12 cellular contexts compared by ENCODE assay signal in the genomic region with DNA sequence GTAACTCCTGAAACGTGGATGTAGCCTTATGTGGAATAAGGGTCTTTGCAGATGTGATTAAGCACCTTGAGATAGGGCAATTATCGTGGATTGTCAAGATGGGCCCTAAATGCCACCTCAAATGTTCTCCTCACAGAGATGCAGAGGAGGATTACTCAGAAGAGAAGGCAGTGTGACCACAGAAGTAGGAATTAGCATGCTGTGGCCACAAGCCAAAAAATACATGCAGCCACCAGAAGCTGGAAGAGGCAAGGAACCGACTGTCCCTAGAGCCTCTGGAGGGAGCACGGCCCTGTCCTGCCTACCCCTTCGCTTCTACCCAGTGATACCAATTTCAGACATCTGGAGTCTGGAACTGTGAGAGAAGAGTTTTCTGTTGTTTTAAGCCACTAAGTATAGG. TPM values are rescaled to one million over a fixed set of nuclear protein-coding genes. Genes with fewer than 3 reads are reported as not detected.
DNase-seq lines count a peak whose midpoint lies in the region; ATAC-seq and TF ChIP-seq lines count a peak whose summit lies in the region.
"Had no signal": no experiment of that assay in that cellular context is flagged by ENCODE, and none has a peak within 500 bp of the region (broad histone marks: within the 10 kb centered on the region; RNA-seq: fewer than 3 reads in every experiment).

No MANE protein-coding gene starts in this region.

- H3K4me3 ChIP-seq in SK-N-SH (ENCODE audit: low read depth in 2 of 2, low read length in 1 of 2) (no peak overlapping the region), OCI-LY7 (ENCODE audit: low read depth, low read length, poor library complexity, severe bottlenecking) (no peak overlapping the region), esophagus squamous epithelium (no peak overlapping the region), spleen (no peak overlapping the region)
- H3K4me3 ChIP-seq: skin epidermis had no signal

- H3K36me3 ChIP-seq in SK-N-SH (replicated peaks in 1 of 2; ENCODE audit: control insufficient read depth in 1 of 2, insufficient read depth in 2 of 2, low read length in 1 of 2) (no peaks in the 10 kb centered on the region), OCI-LY7 (ENCODE audit: insufficient read depth, low read length) (no peaks in the 10 kb centered on the region; the same call in 1 of the 2 replicates), esophagus squamous epithelium (no peaks in the 10 kb centered on the region), spleen (no peaks in the 10 kb centered on the region)

- H3K4me2 ChIP-seq in SK-N-SH (no peak overlapping the region; the same call in 1 of the 2 replicates), OCI-LY7 (ENCODE audit: low read length) (0 out of 2 replicates have a peak overlapping the region, but pooled peaks have one; percentile 32)

- POLR2A ChIA-PET in SK-N-SH (lab: Yijun Ruan, JAX): no interaction called here
- POLR2A ChIA-PET in OCI-LY7 (lab: Charles Lee): interaction anchor here (0.9 to 2.2 kb wide), 7 partner anchors 8 to 84 kb away, joined by 3 to 9 read pairs (median 3); no protein-coding TSS in a partner anchor

- H3K4me1 Mint-ChIP-seq in stimulated activated naive B cell treated with anti-CD40 and anti-IgM and Interleukin-4, amounts not matched to agents 10 μg/mL and 1 μg/mL and 100 μg/mL, for 72 hours: peaks cover 18 to 25% of the 10 kb centered on the region in 2 donors

- CTCF ChIA-PET in SK-N-SH (lab: Yijun Ruan, JAX) (interaction anchor here (0.9 to 4.8 kb wide), 12 partner anchors 9 to 244 kb away, joined by 3 to 31 read pairs (median 6); no protein-coding TSS in a partner anchor), OCI-LY7 (lab: Charles Lee; ENCODE audit: unreplicated experiment) (interaction anchor here (1.0 to 2.0 kb wide), 3 partner anchors 11 to 88 kb away, joined by 3 to 5 read pairs (median 5); no protein-coding TSS in a partner anchor)

- no peak for TF ChIP-seq RAD21 in SK-N-SH (IDR thresholded peaks at IDR 0.05; ENCODE audit: low read length)

- H4K20me1 ChIP-seq in SK-N-SH (ENCODE audit: insufficient read depth) (0 out of 2 replicates have a peak, but pooled peaks cover 6% of the 10 kb centered on the region), OCI-LY7 (ENCODE audit: insufficient read depth, low read length) (peaks cover 7% of the 10 kb centered on the region; the same call in 1 of the 2 replicates)

- H3K36me3 Mint-ChIP-seq in stimulated activated naive B cell treated with anti-CD40 and anti-IgM and Interleukin-4, amounts not matched to agents 10 μg/mL and 1 μg/mL and 100 μg/mL, for 72 hours: peaks cover 0 to 2% of the 10 kb centered on the region in 2 donors

- no peak for TF ChIP-seq POLR2A in esophagus squamous epithelium (IDR thresholded peaks at IDR 0.05)
- TF ChIP-seq POLR2A in spleen (IDR thresholded peaks at IDR 0.05): no peak

- H3K9me3 ChIP-seq in SK-N-SH: no peaks in the 10 kb centered on the region
- H3K9me3 ChIP-seq in OCI-LY7 (ENCODE audit: low read length): no peaks in the 10 kb centered on the region
- H3K9me3 ChIP-seq in esophagus squamous epithelium: no peaks in the 10 kb centered on the region
- H3K9me3 ChIP-seq in spleen: no peaks in the 10 kb centered on the region

- no peaks in the 10 kb centered on the region for H3K9me3 Mint-ChIP-seq in stimulated activated naive B cell treated with anti-CD40 and anti-IgM and Interleukin-4, amounts not matched to agents 10 μg/mL and 1 μg/mL and 100 μg/mL, for 72 hours
- H3K9me3 Mint-ChIP-seq: activated CD4-positive, alpha-beta T cell treated with anti-CD3 and anti-CD28 coated beads, Interleukin-2, amount 10 ng/mL, durations not matched to agents 7 days and 5 days had no signal

- BruUV-seq in OCI-LY7 (replicated peaks; lab: Mats Ljungman, UMichigan): no TSS peak

- DNase-seq in SK-N-SH (no peak), OCI-LY7 (ENCODE audit: low spot score) (no peak), fibroblast of peridontal ligament (ENCODE audit: extremely low read depth) (peak; percentile 42), esophagus squamous epithelium (lab: John Stamatoyannopoulos, UW) (no peak), spleen (no peak)
- no peak for DNase-seq in stimulated activated naive B cell treated with anti-CD40 and anti-IgM and Interleukin-4, amounts not matched to agents 10 μg/mL and 1 μg/mL and 100 μg/mL, for 72 hours
- DNase-seq: activated CD4-positive, alpha-beta T cell treated with anti-CD3 and anti-CD28 coated beads, Interleukin-2, amount 10 ng/mL, durations not matched to agents 7 days and 5 days; cortex of kidney; KG1 had no signal

- peaks cover 3% of the 10 kb centered on the region for H3F3A ChIP-seq in SK-N-SH (replicated peaks; ENCODE audit: insufficient read depth)

- H3K9ac ChIP-seq in SK-N-SH: no peak overlapping the region

- H3K4me1 ChIP-seq in SK-N-SH (ENCODE audit: control insufficient read depth in 1 of 2, insufficient read depth in 2 of 2, low read depth in 1 of 2, low read length in 1 of 2) (peaks cover 6 to 23% of the 10 kb centered on the region in 2 experiments; a peak in 3 of 4 replicates), OCI-LY7 (ENCODE audit: insufficient read depth, low read length, poor library complexity, severe bottlenecking) (peaks cover 40% of the 10 kb centered on the region), esophagus squamous epithelium (peaks cover 0 to 57% (median 4%) of the 10 kb centered on the region in 3 donors), spleen (peaks cover 30 to 71% (median 51%) of the 10 kb centered on the region in 6 donors)

- intact Hi-C loops in OCI-LY7 (cut with micrococcal nuclease; ENCODE audit: unreplicated experiment) (loop anchor here (5.0 kb wide), 2 partner anchors 89 to 319 kb away; no protein-coding TSS in a partner anchor), esophagus squamous epithelium (cut with DNase I) (loop anchor here (10.0 kb wide), 1 partner anchor 82 kb away; no protein-coding TSS in a partner anchor), spleen (cut with DNase I; ENCODE audit: low total_unique reads) (loop anchor here (5.0 kb wide), 1 partner anchor 89 kb away; no protein-coding TSS in a partner anchor)

- H3K4me3 Mint-ChIP-seq in stimulated activated naive B cell treated with anti-CD40 and anti-IgM and Interleukin-4, amounts not matched to agents 10 μg/mL and 1 μg/mL and 100 μg/mL, for 72 hours: no peak overlapping the region
- H3K4me3 Mint-ChIP-seq: activated CD4-positive, alpha-beta T cell treated with anti-CD3 and anti-CD28 coated beads, Interleukin-2, amount 10 ng/mL, durations not matched to agents 7 days and 5 days had no signal

- H3K9me2 ChIP-seq in SK-N-SH (no peaks in the 10 kb centered on the region), OCI-LY7 (ENCODE audit: insufficient read depth, low read length) (no peaks in the 10 kb centered on the region)

- WGBS in SK-N-SH (ENCODE audit: low lambda C conversion rate): 90% methylated on average over 5 of the region's 5 CpGs
- 78% methylated on average over 5 of the region's 5 CpGs for WGBS in esophagus squamous epithelium, 2 donors
- 83 to 90% (median 84%) methylated on average over 5 of the region's 5 CpGs for WGBS in spleen, 5 donors

- peak overlapping the region; percentile 26 for H3K27ac Mint-ChIP-seq in stimulated activated naive B cell treated with anti-CD40 and anti-IgM and Interleukin-4, amounts not matched to agents 10 μg/mL and 1 μg/mL and 100 μg/mL, for 72 hours

- no peak for TF ChIP-seq EP300 in SK-N-SH (IDR thresholded peaks at IDR 0.05; ENCODE audit: borderline replicate concordance in 1 of 2, low read depth in 1 of 2, low read length in 1 of 2)

- H3K27me3 ChIP-seq in SK-N-SH (ENCODE audit: insufficient read depth) (no peaks in the 10 kb centered on the region), esophagus squamous epithelium (no peaks in the 10 kb centered on the region), spleen (replicated peaks in 1 of 7) (no peaks in the 10 kb centered on the region)

- TF ChIP-seq CTCF in SK-N-SH (IDR thresholded peaks at IDR 0.05) (no peak), OCI-LY7 (conservative IDR thresholded peaks at IDR 0.05; ENCODE audit: low read length) (no peak), esophagus squamous epithelium (IDR thresholded peaks at IDR 0.05) (no peak), spleen (IDR thresholded peaks at IDR 0.05 in 8 of 11, conservative IDR thresholded peaks at IDR 0.05 in 3 of 11) (no peak)

- no peaks in the 10 kb centered on the region for H3K27me3 Mint-ChIP-seq in stimulated activated naive B cell treated with anti-CD40 and anti-IgM and Interleukin-4, amounts not matched to agents 10 μg/mL and 1 μg/mL and 100 μg/mL, for 72 hours
- H3K27me3 Mint-ChIP-seq: activated CD4-positive, alpha-beta T cell treated with anti-CD3 and anti-CD28 coated beads, Interleukin-2, amount 10 ng/mL, durations not matched to agents 7 days and 5 days had no signal

- H2AFZ ChIP-seq in SK-N-SH (ENCODE audit: low read depth) (no peak overlapping the region), OCI-LY7 (ENCODE audit: low read length) (no peak overlapping the region)

- ATAC-seq in SK-N-SH treated with all-trans-retinoic acid at 6 μM for 48 hours (peak; percentile 49), GM19324 (IDR thresholded peaks at IDR 0.05; ENCODE audit: low FRiP score, unreplicated experiment) (no peak)
- peak; percentile 65 to 70 for ATAC-seq in stimulated activated naive B cell treated with anti-CD40 and anti-IgM and Interleukin-4, amounts not matched to agents 10 μg/mL and 1 μg/mL and 100 μg/mL, for 72 hours (replicated peaks)

- H3K79me2 ChIP-seq in SK-N-SH (ENCODE audit: insufficient read depth) (0 out of 2 replicates have a peak, but pooled peaks cover 6% of the 10 kb centered on the region), OCI-LY7 (ENCODE audit: insufficient read depth, low read depth, low read length) (peaks cover 8% of the 10 kb centered on the region; the same call in 1 of the 2 replicates)

- H3K27ac ChIP-seq in SK-N-SH (ENCODE audit: low read depth in 2 of 2, low read length in 1 of 2) (no peak overlapping the region; a peak in 1 of 4 replicates), OCI-LY7 (ENCODE audit: low read depth, low read length, poor library complexity, severe bottlenecking) (no peak overlapping the region), esophagus squamous epithelium (peak overlapping the region in 1 of 4 donors; percentile 3), spleen (peak overlapping the region in 4 of 8 donors; percentile 24 to 64 (median 52))

TF ChIP-seq in SK-N-SH treated with all-trans-retinoic acid at 6 μM for 48 hours, 23 proteins besides CTCF, POLR2A, EP300 and RAD21 (continues in another document):
- TF ChIP-seq ARNTL (CRISPR knock-in tag; IDR thresholded peaks at IDR 0.05; ENCODE audit: borderline replicate concordance, low read depth): no peak

TF ChIP-seq in SK-N-SH, 30 proteins besides CTCF, POLR2A, EP300 and RAD21 (continues in another document):
- TF ChIP-seq RXRA (IDR thresholded peaks at IDR 0.05; ENCODE audit: borderline replicate concordance, low read depth): no peak
- no peak for TF ChIP-seq TAF1 (IDR thresholded peaks at IDR 0.05; ENCODE audit: borderline replicate concordance, low read depth, low read length)

RNA-seq across cellular contexts. Expression of a gene that starts 47.3 kb away (rescaled TPM):
- polyA plus RNA-seq in SK-N-SH (2012; rRNA removed): 18.2 and 20.6 TPM in 2 replicates
- polyA plus RNA-seq in SK-N-SH (2012; cell fraction: cytosol; rRNA removed): 18.2 and 21.6 TPM in 2 replicates
- 10.5 and 14.6 TPM in 2 replicates for polyA plus RNA-seq in SK-N-SH (2012; cell fraction: nucleus; rRNA removed)
- 39.1 and 60.8 TPM in 2 replicates for total RNA-seq in OCI-LY7 (2014; rRNA removed; shearing (Covaris generic))
- total RNA-seq in OCI-LY7 (2022): 58.4 and 68.0 TPM in 2 replicates
- 10 to 100 TPM; 14.2 to 29.2 (median 24.6) TPM for total RNA-seq in esophagus squamous epithelium
- total RNA-seq in spleen: 100 to 1,000 TPM in 4 of 7 donors, 10 to 100 TPM in 3; 81.0 to 110 (median 101) TPM
- 10 to 100 TPM; 11.2 to 17.5 (median 14.4) TPM for polyA plus RNA-seq in spleen
